ENCODE assay signal across 2 cellular contexts in the genomic region with DNA sequence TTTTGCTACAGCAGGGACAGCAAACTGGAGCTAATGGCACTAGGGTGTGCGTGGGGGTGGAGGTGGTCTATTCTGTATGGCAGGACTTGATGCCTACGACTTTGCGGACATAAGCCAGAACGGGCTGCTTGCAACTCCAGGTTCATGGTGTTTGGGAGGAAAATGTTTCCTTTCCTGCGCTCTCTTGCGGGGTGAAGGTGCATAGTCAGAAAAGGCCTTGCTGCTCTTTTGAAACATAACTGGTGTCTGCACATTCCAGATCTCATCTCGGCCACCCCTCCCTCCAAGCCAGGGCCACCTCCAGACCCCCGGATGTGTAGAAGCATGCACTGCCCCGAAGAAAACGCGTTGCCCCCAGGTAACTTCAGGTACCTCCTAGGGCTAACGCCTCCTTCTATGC.
TF ChIP-seq lines count a peak whose summit lies in the region.

No MANE protein-coding gene starts in this region.

TF ChIP-seq in endothelial cell of umbilical vein, 7 proteins besides CTCF, POLR2A, EP300 and RAD21:
- TF ChIP-seq GATA2 (IDR thresholded peaks at IDR 0.05; ENCODE audit: insufficient read depth, insufficient read length, low read depth, low read length) = no peak
- TF ChIP-seq EZH2 (IDR thresholded peaks at IDR 0.05; ENCODE audit: borderline replicate concordance, low read depth, low read length, severe bottlenecking) = peak; percentile 66

TF ChIP-seq in WTC11, 78 proteins besides CTCF, POLR2A, EP300 and RAD21:
- no peak for TF ChIP-seq NFYB (CRISPR knock-in tag; conservative IDR thresholded peaks at IDR 0.05; ENCODE audit: low read depth)
- TF ChIP-seq, protein P1, sequence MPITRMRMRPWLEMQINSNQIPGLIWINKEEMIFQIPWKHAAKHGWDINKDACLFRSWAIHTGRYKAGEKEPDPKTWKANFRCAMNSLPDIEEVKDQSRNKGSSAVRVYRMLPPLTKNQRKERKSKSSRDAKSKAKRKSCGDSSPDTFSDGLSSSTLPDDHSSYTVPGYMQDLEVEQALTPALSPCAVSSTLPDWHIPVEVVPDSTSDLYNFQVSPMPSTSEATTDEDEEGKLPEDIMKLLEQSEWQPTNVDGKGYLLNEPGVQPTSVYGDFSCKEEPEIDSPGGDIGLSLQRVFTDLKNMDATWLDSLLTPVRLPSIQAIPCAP (CRISPR knock-in tag; IDR thresholded peaks at IDR 0.05) = no peak
- TF ChIP-seq, protein P2, sequence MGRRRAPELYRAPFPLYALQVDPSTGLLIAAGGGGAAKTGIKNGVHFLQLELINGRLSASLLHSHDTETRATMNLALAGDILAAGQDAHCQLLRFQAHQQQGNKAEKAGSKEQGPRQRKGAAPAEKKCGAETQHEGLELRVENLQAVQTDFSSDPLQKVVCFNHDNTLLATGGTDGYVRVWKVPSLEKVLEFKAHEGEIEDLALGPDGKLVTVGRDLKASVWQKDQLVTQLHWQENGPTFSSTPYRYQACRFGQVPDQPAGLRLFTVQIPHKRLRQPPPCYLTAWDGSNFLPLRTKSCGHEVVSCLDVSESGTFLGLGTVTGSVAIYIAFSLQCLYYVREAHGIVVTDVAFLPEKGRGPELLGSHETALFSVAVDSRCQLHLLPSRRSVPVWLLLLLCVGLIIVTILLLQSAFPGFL (CRISPR knock-in tag; IDR thresholded peaks at IDR 0.05; ENCODE audit: borderline replicate concordance) = no peak
- TF ChIP-seq, protein P3, sequence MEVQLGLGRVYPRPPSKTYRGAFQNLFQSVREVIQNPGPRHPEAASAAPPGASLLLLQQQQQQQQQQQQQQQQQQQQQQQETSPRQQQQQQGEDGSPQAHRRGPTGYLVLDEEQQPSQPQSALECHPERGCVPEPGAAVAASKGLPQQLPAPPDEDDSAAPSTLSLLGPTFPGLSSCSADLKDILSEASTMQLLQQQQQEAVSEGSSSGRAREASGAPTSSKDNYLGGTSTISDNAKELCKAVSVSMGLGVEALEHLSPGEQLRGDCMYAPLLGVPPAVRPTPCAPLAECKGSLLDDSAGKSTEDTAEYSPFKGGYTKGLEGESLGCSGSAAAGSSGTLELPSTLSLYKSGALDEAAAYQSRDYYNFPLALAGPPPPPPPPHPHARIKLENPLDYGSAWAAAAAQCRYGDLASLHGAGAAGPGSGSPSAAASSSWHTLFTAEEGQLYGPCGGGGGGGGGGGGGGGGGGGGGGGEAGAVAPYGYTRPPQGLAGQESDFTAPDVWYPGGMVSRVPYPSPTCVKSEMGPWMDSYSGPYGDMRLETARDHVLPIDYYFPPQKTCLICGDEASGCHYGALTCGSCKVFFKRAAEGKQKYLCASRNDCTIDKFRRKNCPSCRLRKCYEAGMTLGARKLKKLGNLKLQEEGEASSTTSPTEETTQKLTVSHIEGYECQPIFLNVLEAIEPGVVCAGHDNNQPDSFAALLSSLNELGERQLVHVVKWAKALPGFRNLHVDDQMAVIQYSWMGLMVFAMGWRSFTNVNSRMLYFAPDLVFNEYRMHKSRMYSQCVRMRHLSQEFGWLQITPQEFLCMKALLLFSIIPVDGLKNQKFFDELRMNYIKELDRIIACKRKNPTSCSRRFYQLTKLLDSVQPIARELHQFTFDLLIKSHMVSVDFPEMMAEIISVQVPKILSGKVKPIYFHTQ (CRISPR knock-in tag; IDR thresholded peaks at IDR 0.05) = no peak
- no peak for TF ChIP-seq ERG (CRISPR knock-in tag; IDR thresholded peaks at IDR 0.05)
